In genomic region chr3:171351676-171352075, GRCh38 we compare ENCODE assay signal across 9 cellular contexts.
DNase-seq lines count a peak whose midpoint lies in the region; ATAC-seq, FAIRE-seq and TF ChIP-seq lines count a peak whose summit lies in the region.
"Had no signal": no experiment of that assay in that cellular context is flagged by ENCODE, and none has a peak within 500 bp of the region (broad histone marks: within the 10 kb centered on the region; RNA-seq: fewer than 3 reads in every experiment).

No MANE protein-coding gene starts in this region.

- no peaks in the 10 kb centered on the region for H3K9me3 ChIP-seq in effector memory CD4-positive, alpha-beta T cell (ENCODE audit: control insufficient read depth, low read length)

- H3K4me3 ChIP-seq in AG09309 (ENCODE audit: control insufficient read depth, low read depth, low read length), result no peak overlapping the region
- no peak overlapping the region for H3K4me3 ChIP-seq in foreskin fibroblast (ENCODE audit: low read depth in 1 of 2, low read length in 2 of 2)
- no peak overlapping the region for H3K4me3 ChIP-seq in effector memory CD4-positive, alpha-beta T cell (ENCODE audit: insufficient read depth, low read depth, low read length, poor library complexity, severe bottlenecking)

- no peaks in the 10 kb centered on the region for H3K4me1 ChIP-seq in effector memory CD4-positive, alpha-beta T cell (ENCODE audit: control insufficient read depth, insufficient read depth, low read length, poor library complexity, severe bottlenecking)

- DNase-seq in AG09309 (ENCODE audit: low read depth), result peak; percentile 84
- no peak for DNase-seq in GM19239 (ENCODE audit: insufficient read length, low spot score)
- DNase-seq in RPMI7951 (ENCODE audit: low read depth), result peak; percentile 99
- peak; percentile 88 to 90 for DNase-seq in foreskin fibroblast
- DNase-seq in effector memory CD4-positive, alpha-beta T cell, result no peak
- no peak for DNase-seq in CD1c-positive myeloid dendritic cell (ENCODE audit: extremely low spot score)
- DNase-seq: activated CD4-positive, alpha-beta T cell treated with anti-CD3 and anti-CD28 coated beads, Interleukin-2, amount 10 ng/mL, durations not matched to agents 7 days and 5 days had no signal

- H3K27me3 ChIP-seq in effector memory CD4-positive, alpha-beta T cell (replicated peaks; ENCODE audit: control insufficient read depth, insufficient read depth, low read length, poor library complexity, severe bottlenecking), result no peaks in the 10 kb centered on the region

- ATAC-seq in HG02759 (IDR thresholded peaks at IDR 0.05; ENCODE audit: unreplicated experiment) (no peak), GM21423 (IDR thresholded peaks at IDR 0.05; ENCODE audit: unreplicated experiment) (no peak)

- no peaks in the 10 kb centered on the region for H3K36me3 ChIP-seq in effector memory CD4-positive, alpha-beta T cell (ENCODE audit: control insufficient read depth, insufficient read depth, low read length)

- H3K27ac ChIP-seq in effector memory CD4-positive, alpha-beta T cell (ENCODE audit: insufficient read depth, low read length, poor library complexity, severe bottlenecking), result no peak overlapping the region

- peak; percentile 54 for FAIRE-seq in GM19239 (lab: Jason Lieb, UNC)

- TF ChIP-seq CTCF in AG09309 (IDR thresholded peaks at IDR 0.05; ENCODE audit: control insufficient read depth, insufficient read depth, low read depth, low read length, missing control alignments) (no peak), foreskin fibroblast (IDR thresholded peaks at IDR 0.05; ENCODE audit: low read depth, low read length) (no peak)

Comparison
In these comparisons a context has a peak if more than half of its experiments do, and no peak if none do; other contexts are left out.
1. DNase-seq: peak in AG09309 (single experiment), RPMI7951 (single experiment) and foreskin fibroblast (2 of 2); none in GM19239 (single experiment), effector memory CD4-positive, alpha-beta T cell (0 of 3) and CD1c-positive myeloid dendritic cell (single experiment).